8 cellular contexts compared by ENCODE assay signal in genomic region chr5:89313804-89314588, GRCh38.
DNase-seq lines count a peak whose midpoint lies in the region; ATAC-seq and TF ChIP-seq lines count a peak whose summit lies in the region.

No MANE protein-coding gene starts in this region.

- H3K36me3 Mint-ChIP-seq in MCF 10A (ENCODE audit: insufficient read depth, unreplicated experiment) (no peaks in the 10 kb centered on the region), GM23338 (ENCODE audit: low read depth) (no peaks in the 10 kb centered on the region)

- H3K27ac Mint-ChIP-seq in MCF 10A (ENCODE audit: low read depth, unreplicated experiment) = no peak overlapping the region
- H3K27ac Mint-ChIP-seq in GM23338 = no peak overlapping the region

- no peaks in the 10 kb centered on the region for H3K4me1 ChIP-seq in breast epithelium
- H3K4me1 ChIP-seq in body of pancreas = peaks cover 8% of the 10 kb centered on the region
- peaks cover 26% of the 10 kb centered on the region for H3K4me1 ChIP-seq in psoas muscle
- H3K4me1 ChIP-seq in GM23338 (ENCODE audit: insufficient read depth) = no peaks in the 10 kb centered on the region

- H3K4me3 Mint-ChIP-seq in MCF 10A (ENCODE audit: unreplicated experiment) (no peak overlapping the region), GM23338 (no peak overlapping the region)

- POLR2A ChIA-PET in MCF 10A (lab: Yijun Ruan, JAX) = no interaction called here

- no peak overlapping the region for H3K4me2 ChIP-seq in GM23338

- CTCF ChIA-PET in MCF 10A (lab: Yijun Ruan, JAX) = no interaction called here

- intact Hi-C loops in MCF 10A (cut with micrococcal nuclease) = no loop called here
- intact Hi-C loops in breast epithelium (cut with DNase I; ENCODE audit: low total_unique reads) = no loop called here
- intact Hi-C loops in body of pancreas (cut with DNase I) = no loop called here
- intact Hi-C loops in psoas muscle (cut with DNase I) = no loop called here

- no peaks in the 10 kb centered on the region for H3K9me2 ChIP-seq in GM23338 (ENCODE audit: insufficient read depth)

- TF ChIP-seq POLR2A in breast epithelium (IDR thresholded peaks at IDR 0.05) (no peak), body of pancreas (IDR thresholded peaks at IDR 0.05) (no peak)

- ATAC-seq in HG02571 (IDR thresholded peaks at IDR 0.05; ENCODE audit: unreplicated experiment) (peak; percentile 96), body of pancreas (peak; percentile 27), psoas muscle (peak; percentile 86 to 99 (median 96)), GM23338 (no peak)

- WGBS in body of pancreas, 2 donors = 58 to 64% methylated on average over 3 of the region's 3 CpGs
- WGBS in psoas muscle, 3 donors = 10 to 15% (median 12%) methylated on average over 3 of the region's 3 CpGs

- H3K9me3 ChIP-seq in breast epithelium (no peaks in the 10 kb centered on the region), body of pancreas (no peaks in the 10 kb centered on the region), psoas muscle (no peaks in the 10 kb centered on the region)

- DNase-seq in MCF 10A (ENCODE audit: unreplicated experiment) = peak; percentile 21
- DNase-seq in breast epithelium (ENCODE audit: low spot score in 2 of 2) = no peak
- DNase-seq in NCI-H146 treated with DMSO at 0.1 percent for 48 hours (lab: John Stamatoyannopoulos, UW; ENCODE audit: unreplicated experiment) = peak; percentile 20
- no peak for DNase-seq in body of pancreas
- DNase-seq in psoas muscle = no peak
- DNase-seq in superior temporal gyrus (ENCODE audit: extremely low spot score) = no peak
- DNase-seq in GM23338 (ENCODE audit: low spot score) = no peak

- H3K4me1 Mint-ChIP-seq in MCF 10A (ENCODE audit: insufficient read depth, unreplicated experiment) = peaks cover 9% of the 10 kb centered on the region
- no peaks in the 10 kb centered on the region for H3K4me1 Mint-ChIP-seq in GM23338

- H3K27me3 Mint-ChIP-seq in MCF 10A (ENCODE audit: insufficient read depth, unreplicated experiment) (no peaks in the 10 kb centered on the region), GM23338 (ENCODE audit: insufficient read depth, low read depth, poor library complexity) (no peaks in the 10 kb centered on the region)

- H3K27ac ChIP-seq in breast epithelium (no peak overlapping the region), body of pancreas (no peak overlapping the region), psoas muscle (peak overlapping the region; percentile 69), GM23338 (ENCODE audit: low read depth) (no peak overlapping the region)

- H3K4me3 ChIP-seq in breast epithelium (no peak overlapping the region), body of pancreas (no peak overlapping the region), psoas muscle (no peak overlapping the region), GM23338 (no peak overlapping the region)

- BruUV-seq in MCF 10A (replicated peaks; lab: Mats Ljungman, UMichigan) = no TSS peak

- H3K36me3 ChIP-seq in breast epithelium (no peaks in the 10 kb centered on the region), body of pancreas (replicated peaks in 1 of 2; ENCODE audit: insufficient read depth in 1 of 2, low read depth in 2 of 2) (no peaks in the 10 kb centered on the region), psoas muscle (ENCODE audit: insufficient read depth in 1 of 2, low read depth in 1 of 2) (no peaks in the 10 kb centered on the region), GM23338 (ENCODE audit: insufficient read depth) (no peaks in the 10 kb centered on the region)

- TF ChIP-seq CTCF in MCF 10A (IDR thresholded peaks at IDR 0.05; ENCODE audit: unreplicated experiment) (no peak), breast epithelium (IDR thresholded peaks at IDR 0.05) (no peak), body of pancreas (IDR thresholded peaks at IDR 0.05) (no peak), psoas muscle (IDR thresholded peaks at IDR 0.05) (no peak), GM23338 (conservative IDR thresholded peaks at IDR 0.05; ENCODE audit: low read depth in 2 of 2) (no peak)

- H3K79me2 ChIP-seq in GM23338 (replicated peaks; ENCODE audit: insufficient read depth) = no peaks in the 10 kb centered on the region

- no peak overlapping the region for H2AFZ ChIP-seq in GM23338

- no peaks in the 10 kb centered on the region for H3K9me3 Mint-ChIP-seq in MCF 10A (ENCODE audit: unreplicated experiment)
- H3K9me3 Mint-ChIP-seq in GM23338 = no peaks in the 10 kb centered on the region

- H4K20me1 ChIP-seq in GM23338 (replicated peaks; ENCODE audit: insufficient read depth) = no peaks in the 10 kb centered on the region

- no peaks in the 10 kb centered on the region for H3K27me3 ChIP-seq in breast epithelium
- H3K27me3 ChIP-seq in body of pancreas = no peaks in the 10 kb centered on the region
- no peaks in the 10 kb centered on the region for H3K27me3 ChIP-seq in psoas muscle (ENCODE audit: insufficient read depth in 3 of 3, low read length in 2 of 3)
- H3K27me3 ChIP-seq in GM23338 (ENCODE audit: insufficient read depth) = no peaks in the 10 kb centered on the region

- H3F3A ChIP-seq in GM23338 (replicated peaks; ENCODE audit: low read depth) = no peaks in the 10 kb centered on the region

TF ChIP-seq in GM23338, 12 proteins besides CTCF, POLR2A, EP300 and RAD21 (continues in another document):
- no peak for TF ChIP-seq EZH2phosphoT487 (IDR thresholded peaks at IDR 0.05; ENCODE audit: unreplicated experiment)
- no peak for TF ChIP-seq POLR2AphosphoS5 (IDR thresholded peaks at IDR 0.05; ENCODE audit: low read depth)
- no peak for TF ChIP-seq CREB1 (CRISPR knock-in tag; IDR thresholded peaks at IDR 0.05; ENCODE audit: low read depth)
- no peak for TF ChIP-seq ZNF331 (CRISPR knock-in tag; IDR thresholded peaks at IDR 0.05; ENCODE audit: low read depth)
- no peak for TF ChIP-seq JUNB (IDR thresholded peaks at IDR 0.05; ENCODE audit: unreplicated experiment)
- no peak for TF ChIP-seq ZNF462 (CRISPR knock-in tag; IDR thresholded peaks at IDR 0.05)
- TF ChIP-seq ETS1 (IDR thresholded peaks at IDR 0.05) = no peak

Comparison
In these comparisons a context has a peak if more than half of its experiments do, and no peak if none do; other contexts are left out.
1. DNase-seq: peak in MCF 10A (single experiment) and NCI-H146 treated with DMSO at 0.1 percent for 48 hours (single experiment); none in breast epithelium (0 of 2), body of pancreas (0 of 4), psoas muscle (0 of 2), superior temporal gyrus (single experiment) and GM23338 (single experiment).